In genomic region chr4:143335979-143336827, GRCh38 we compare ENCODE assay signal across 8 cellular contexts. TPM values are rescaled to one million over a fixed set of nuclear protein-coding genes. Genes with fewer than 3 reads are reported as not detected.
A peak's percentile ranks its signal among the peaks of the same experiment; 100 is the strongest.
DNase-seq lines count a peak whose midpoint lies in the region; ATAC-seq and TF ChIP-seq lines count a peak whose summit lies in the region.

No MANE protein-coding gene starts in this region.

- H3K4me3 Mint-ChIP-seq in activated naive CD4-positive, alpha-beta T cell treated with anti-CD3 and anti-CD28 coated beads, Interleukin-2, amount 10 ng/mL, durations not matched to agents 7 days and 5 days: peak overlapping the region; percentile 77

- H3K27ac ChIP-seq in neural cell (ENCODE audit: low read length) (no peak overlapping the region), uterus (peak overlapping the region; percentile 97 to 99)

- H3K4me1 Mint-ChIP-seq in activated naive CD4-positive, alpha-beta T cell treated with anti-CD3 and anti-CD28 coated beads, Interleukin-2, amount 10 ng/mL, durations not matched to agents 7 days and 5 days: peaks cover 9% of the 10 kb centered on the region

- no peak for TF ChIP-seq CTCF in neural cell (IDR thresholded peaks at IDR 0.05; ENCODE audit: poor library complexity, severe bottlenecking)
- TF ChIP-seq CTCF in uterus (IDR thresholded peaks at IDR 0.05): peak in 1 of 4 experiments; percentile 30

- no peaks in the 10 kb centered on the region for H3F3A ChIP-seq in neural cell (ENCODE audit: insufficient read depth, low read length, poor library complexity, severe bottlenecking)

- TF ChIP-seq RAD21 in neural cell (conservative IDR thresholded peaks at IDR 0.05): no peak

- H4K20me1 ChIP-seq in neural cell (ENCODE audit: insufficient read depth): no peaks in the 10 kb centered on the region

- no peaks in the 10 kb centered on the region for H3K9me3 Mint-ChIP-seq in activated naive CD4-positive, alpha-beta T cell treated with anti-CD3 and anti-CD28 coated beads, Interleukin-2, amount 10 ng/mL, durations not matched to agents 7 days and 5 days

- H3K36me3 ChIP-seq in neural cell (ENCODE audit: insufficient read depth, low read length) (no peaks in the 10 kb centered on the region), uterus (no peaks in the 10 kb centered on the region)

- no peak overlapping the region for H3K27ac Mint-ChIP-seq in activated naive CD4-positive, alpha-beta T cell treated with anti-CD3 and anti-CD28 coated beads, Interleukin-2, amount 10 ng/mL, durations not matched to agents 7 days and 5 days

- H3K36me3 Mint-ChIP-seq in activated naive CD4-positive, alpha-beta T cell treated with anti-CD3 and anti-CD28 coated beads, Interleukin-2, amount 10 ng/mL, durations not matched to agents 7 days and 5 days: peaks cover 2% of the 10 kb centered on the region

- H3K4me1 ChIP-seq in uterus: no peaks in the 10 kb centered on the region

- peak overlapping the region; percentile 63 for H2AFZ ChIP-seq in neural cell (ENCODE audit: low read depth, low read length)

- peak; percentile 47 for ATAC-seq in HG03175 (IDR thresholded peaks at IDR 0.05; ENCODE audit: unreplicated experiment)

- H3K9ac ChIP-seq in neural cell (ENCODE audit: low read length): peak overlapping the region; percentile 67

- H3K27me3 ChIP-seq in neural cell (ENCODE audit: insufficient read depth, low read depth, low read length) (peaks cover 3% of the 10 kb centered on the region), uterus (no peaks in the 10 kb centered on the region)

- H3K4me3 ChIP-seq in neural cell (ENCODE audit: low read length): peak overlapping the region; percentile 97
- peak overlapping the region; percentile 83 to 89 for H3K4me3 ChIP-seq in uterus

- TF ChIP-seq EP300 in neural cell (conservative IDR thresholded peaks at IDR 0.05; ENCODE audit: poor library complexity, severe bottlenecking): no peak

- peaks cover 13% of the 10 kb centered on the region for H3K79me2 ChIP-seq in neural cell (replicated peaks; ENCODE audit: insufficient read depth, low read length)

- CTCF ChIA-PET in activated naive CD4-positive, alpha-beta T cell treated with anti-CD3 and anti-CD28 coated beads, Interleukin-2, amount 10 ng/mL, durations not matched to agents 7 days and 5 days (lab: Charles Lee): interaction anchor here (0.7 kb wide), 1 partner anchor 39 kb away, joined by 3 read pairs; no protein-coding TSS in a partner anchor

- TF ChIP-seq POLR2A in GM19099 (IDR thresholded peaks at IDR 0.05; ENCODE audit: extremely low read depth, insufficient read length, low read depth) (peak; percentile 12), uterus (IDR thresholded peaks at IDR 0.05) (peak; percentile 33 to 65)

- in situ Hi-C loops in Caki2 (cut with HindIII; ENCODE audit: low pct_unique_long_range_greater_than_20kb, low sequenced_read_pairs): no loop called here

- no peaks in the 10 kb centered on the region for H3K9me2 ChIP-seq in neural cell (ENCODE audit: insufficient read depth, low read length)

- no peaks in the 10 kb centered on the region for H3K9me3 ChIP-seq in neural cell (ENCODE audit: low read length)
- no peaks in the 10 kb centered on the region for H3K9me3 ChIP-seq in uterus

- DNase-seq in Caki2 (ENCODE audit: low read depth) (peak; percentile 90), NCI-H526 treated with DMSO at 0.1 percent for 48 hours (lab: John Stamatoyannopoulos, UW) (peak; percentile 69), foreskin melanocyte (peak; percentile 90), uterus (peak; percentile 87 to 93)
- DNase-seq in activated naive CD4-positive, alpha-beta T cell treated with anti-CD3 and anti-CD28 coated beads, Interleukin-2, amount 10 ng/mL, durations not matched to agents 7 days and 5 days: peak; percentile 40

- H3K27me3 Mint-ChIP-seq in activated naive CD4-positive, alpha-beta T cell treated with anti-CD3 and anti-CD28 coated beads, Interleukin-2, amount 10 ng/mL, durations not matched to agents 7 days and 5 days: peaks cover 78% of the 10 kb centered on the region

- peak overlapping the region; percentile 53 for H3K4me2 ChIP-seq in neural cell (ENCODE audit: low read length)

- intact Hi-C loops in uterus (cut with DNase I; ENCODE audit: low total_unique reads): no loop called here

TF ChIP-seq in neural cell, 6 proteins besides CTCF, POLR2A, EP300 and RAD21:
- TF ChIP-seq TAF1 (IDR thresholded peaks at IDR 0.05; ENCODE audit: low read depth) (no peak), REST (IDR thresholded peaks at IDR 0.05; ENCODE audit: borderline replicate concordance) (no peak), MXI1 (conservative IDR thresholded peaks at IDR 0.05; ENCODE audit: poor library complexity, severe bottlenecking) (peak; percentile 25)

RNA-seq across cellular contexts. Expression of gene GAB1, which starts 0.5 kb away (rescaled TPM):
- total RNA-seq in Caki2 (2014; rRNA removed; shearing (Covaris generic); ENCODE audit: low replicate concordance): 1.3 and 17.5 TPM in 2 replicates
- 2.4 and 5.6 TPM in 2 replicates for polyA plus RNA-seq in neural cell
- 7.8 and 8.3 TPM in 2 replicates for polyA minus RNA-seq in neural cell
- total RNA-seq in uterus: 10 to 100 TPM; 50.4 to 65.3 (median 63.7) TPM

Comparison
In these comparisons a context has a peak if more than half of its experiments do, and no peak if none do; other contexts are left out.
1. DNase-seq: peak in every context shown above with its lines; median percentile 90 in Caki2; 90 in foreskin melanocyte; 90 in uterus; 69 in NCI-H526 treated with DMSO at 0.1 percent for 48 hours; 40 in activated naive CD4-positive, alpha-beta T cell treated with anti-CD3 and anti-CD28 coated beads, Interleukin-2, amount 10 ng/mL, durations not matched to agents 7 days and 5 days.